15 cellular contexts compared by ENCODE assay signal in the genomic region with DNA sequence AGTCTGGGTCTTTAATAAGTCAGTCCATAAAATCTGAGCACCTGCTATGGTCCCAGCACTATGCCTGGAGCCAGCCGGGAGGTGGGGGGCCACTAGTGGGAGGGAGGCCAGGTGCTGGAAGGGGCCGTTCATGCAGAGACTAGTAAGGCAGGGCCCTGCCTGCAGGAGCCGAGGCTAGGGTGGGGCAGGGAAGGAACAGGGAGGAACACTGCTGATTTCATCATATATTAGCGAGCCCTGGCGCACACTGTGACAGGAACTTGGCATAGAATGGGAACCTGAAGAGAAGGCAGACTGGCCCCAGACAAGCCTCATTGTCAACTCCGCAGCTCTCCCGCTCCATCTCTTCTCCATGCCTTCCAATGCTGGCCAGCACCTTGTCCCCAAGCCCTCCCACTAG. TPM values are rescaled to one million over a fixed set of nuclear protein-coding genes. Genes with fewer than 3 reads are reported as not detected.
DNase-seq lines count a peak whose midpoint lies in the region; ATAC-seq and TF ChIP-seq lines count a peak whose summit lies in the region.
"Had no signal": no experiment of that assay in that cellular context is flagged by ENCODE, and none has a peak within 500 bp of the region (broad histone marks: within the 10 kb centered on the region; RNA-seq: fewer than 3 reads in every experiment).

No MANE protein-coding gene starts in this region.

- H3K36me3 Mint-ChIP-seq in MCF 10A (ENCODE audit: insufficient read depth, unreplicated experiment) (no peaks in the 10 kb centered on the region), nephron (ENCODE audit: low read depth) (peaks cover 23% of the 10 kb centered on the region)
- H3K36me3 Mint-ChIP-seq: activated naive CD8-positive, alpha-beta T cell treated with anti-CD3 and anti-CD28 coated beads, Interleukin-2, amount 10 ng/mL, durations not matched to agents 7 days and 5 days had no signal

- H3K79me2 ChIP-seq in mammary epithelial cell (ENCODE audit: insufficient read depth, low read length), result no peaks in the 10 kb centered on the region

- H3K9ac ChIP-seq in mammary epithelial cell (ENCODE audit: insufficient read depth, low read length), result no peak overlapping the region

- in situ Hi-C loops in mammary epithelial cell (cut with MboI; ENCODE audit: low sequenced_read_pairs in 2 of 2), result no loop called here

- H3K4me2 ChIP-seq in mammary epithelial cell (ENCODE audit: insufficient read depth, low read depth, low read length), result no peak overlapping the region
- H3K4me2 ChIP-seq: PC-9 had no signal

- CTCF ChIA-PET in MCF 10A (lab: Yijun Ruan, JAX), result interaction anchor here (0.6 to 2.4 kb wide), 4 partner anchors 11 to 108 kb away, joined by 3 to 12 read pairs (median 5); no protein-coding TSS in a partner anchor
- CTCF ChIA-PET in mammary epithelial cell (lab: Charles Lee; ENCODE audit: low non-redundant PET), result no interaction called here

- H3K27ac Mint-ChIP-seq in MCF 10A (ENCODE audit: low read depth, unreplicated experiment) (no peak overlapping the region), nephron (peak overlapping the region; percentile 17 to 80 (median 78))
- H3K27ac Mint-ChIP-seq: activated naive CD8-positive, alpha-beta T cell treated with anti-CD3 and anti-CD28 coated beads, Interleukin-2, amount 10 ng/mL, durations not matched to agents 7 days and 5 days; T-helper 2 cell treated with Interferon-gamma antibody and Interleukin-4, amounts not matched to agents 5 μg/mL and 100 μg/mL, for 36 hours had no signal

- 79% methylated on average over 7 of the region's 7 CpGs for WGBS in mammary epithelial cell (ENCODE audit: low coverage, missing lambda C conversion rate)
- 32 to 42% methylated on average over 7 of the region's 7 CpGs for WGBS in esophagus, 2 donors

- H3K27me3 Mint-ChIP-seq in MCF 10A (ENCODE audit: insufficient read depth, unreplicated experiment), result no peaks in the 10 kb centered on the region
- H3K27me3 Mint-ChIP-seq in nephron (ENCODE audit: low read depth), result no peaks in the 10 kb centered on the region
- H3K27me3 Mint-ChIP-seq: activated naive CD8-positive, alpha-beta T cell treated with anti-CD3 and anti-CD28 coated beads, Interleukin-2, amount 10 ng/mL, durations not matched to agents 7 days and 5 days had no signal

- H3K36me3 ChIP-seq in mammary epithelial cell (ENCODE audit: insufficient read depth, low read length), result no peaks in the 10 kb centered on the region
- H3K36me3 ChIP-seq in esophagus (ENCODE audit: control insufficient read depth in 2 of 2, insufficient read depth in 2 of 2, low read length in 1 of 2), result no peaks in the 10 kb centered on the region
- H3K36me3 ChIP-seq in uterus, result no peaks in the 10 kb centered on the region

- BruUV-seq in MCF 10A (replicated peaks; lab: Mats Ljungman, UMichigan), result no TSS peak
- BruUV-seq in mammary epithelial cell (replicated peaks; lab: Mats Ljungman, UMichigan), result no TSS peak

- no peak overlapping the region for H2AFZ ChIP-seq in mammary epithelial cell (ENCODE audit: low read depth, low read length)
- H2AFZ ChIP-seq: PC-9 had no signal

- dilution Hi-C loops in mammary epithelial cell (cut with HindIII; ENCODE audit: low sequenced_read_pairs), result no loop called here

- POLR2A ChIA-PET in MCF 10A (lab: Yijun Ruan, JAX), result interaction anchor here (1.3 kb wide), 2 partner anchors 18 to 23 kb away, joined by 3 to 6 read pairs; no protein-coding TSS in a partner anchor

- H3K27ac ChIP-seq in mammary epithelial cell (ENCODE audit: insufficient read depth, low read depth, low read length) (no peak overlapping the region), esophagus (ENCODE audit: low read depth in 2 of 2, low read length in 1 of 2) (peak overlapping the region; percentile 16 to 72), uterus (peak overlapping the region; percentile 55 to 74)
- H3K27ac ChIP-seq: PC-9 had no signal

- intact Hi-C loops in MCF 10A (cut with micrococcal nuclease), result no loop called here
- intact Hi-C loops in mammary epithelial cell (cut with micrococcal nuclease), result no loop called here
- intact Hi-C loops in uterus (cut with DNase I; ENCODE audit: low total_unique reads), result no loop called here

- peaks cover 3% of the 10 kb centered on the region for H3K4me1 ChIP-seq in mammary epithelial cell (ENCODE audit: insufficient read depth, low read length)
- H3K4me1 ChIP-seq in esophagus (ENCODE audit: control insufficient read depth in 2 of 2, insufficient read depth in 2 of 2, low read length in 1 of 2), result peaks cover 13 to 26% of the 10 kb centered on the region in 2 donors
- peaks cover 23 to 24% of the 10 kb centered on the region in 2 donors for H3K4me1 ChIP-seq in uterus

- H3K4me3 Mint-ChIP-seq in MCF 10A (ENCODE audit: unreplicated experiment), result no peak overlapping the region
- no peak overlapping the region for H3K4me3 Mint-ChIP-seq in nephron
- H3K4me3 Mint-ChIP-seq: activated naive CD8-positive, alpha-beta T cell treated with anti-CD3 and anti-CD28 coated beads, Interleukin-2, amount 10 ng/mL, durations not matched to agents 7 days and 5 days; T-helper 2 cell treated with Interferon-gamma antibody and Interleukin-4, amounts not matched to agents 5 μg/mL and 100 μg/mL, for 36 hours had no signal

- H3K27me3 ChIP-seq in mammary epithelial cell (ENCODE audit: insufficient read depth, low read length) (peaks cover 2% of the 10 kb centered on the region), esophagus (ENCODE audit: control insufficient read depth in 1 of 2, insufficient read depth in 2 of 2, low read length in 2 of 2) (no peaks in the 10 kb centered on the region), uterus (no peaks in the 10 kb centered on the region)

- ATAC-seq in HG03097 (IDR thresholded peaks at IDR 0.05; ENCODE audit: low FRiP score, unreplicated experiment) (no peak), HG03135 (IDR thresholded peaks at IDR 0.05; ENCODE audit: unreplicated experiment) (no peak)

- no peak for TF ChIP-seq CTCF in MCF 10A (IDR thresholded peaks at IDR 0.05; ENCODE audit: unreplicated experiment)
- no peak for TF ChIP-seq CTCF in mammary epithelial cell (conservative IDR thresholded peaks at IDR 0.05 in 1 of 2, IDR thresholded peaks at IDR 0.05 in 1 of 2; ENCODE audit: extremely low read depth in 1 of 2, insufficient read depth in 1 of 2, low read depth in 1 of 2, low read length in 2 of 2)
- no peak for TF ChIP-seq CTCF in nephron (IDR thresholded peaks at IDR 0.05; ENCODE audit: unreplicated experiment in 3 of 3)
- no peak for TF ChIP-seq CTCF in uterus (IDR thresholded peaks at IDR 0.05)
- no peak for TF ChIP-seq CTCF in foreskin fibroblast (IDR thresholded peaks at IDR 0.05; ENCODE audit: low read depth, low read length)

- peak; percentile 48 for DNase-seq in MCF 10A (ENCODE audit: unreplicated experiment)
- DNase-seq in mammary epithelial cell, result no peak
- peak; percentile 84 to 87 for DNase-seq in uterus
- DNase-seq in foreskin fibroblast, result no peak
- DNase-seq: activated naive CD8-positive, alpha-beta T cell treated with anti-CD3 and anti-CD28 coated beads, Interleukin-2, amount 10 ng/mL, durations not matched to agents 7 days and 5 days; NCI-H1417 treated with DMSO at 0.1 percent for 48 hours; trophoblast cell had no signal

- H3K9me3 Mint-ChIP-seq in MCF 10A (ENCODE audit: unreplicated experiment) (no peaks in the 10 kb centered on the region), nephron (no peaks in the 10 kb centered on the region)
- H3K9me3 Mint-ChIP-seq: activated naive CD8-positive, alpha-beta T cell treated with anti-CD3 and anti-CD28 coated beads, Interleukin-2, amount 10 ng/mL, durations not matched to agents 7 days and 5 days; T-helper 2 cell treated with Interferon-gamma antibody and Interleukin-4, amounts not matched to agents 5 μg/mL and 100 μg/mL, for 36 hours had no signal

- H3K4me1 Mint-ChIP-seq in MCF 10A (ENCODE audit: insufficient read depth, unreplicated experiment), result peaks cover 12% of the 10 kb centered on the region
- H3K4me1 Mint-ChIP-seq in nephron, result peaks cover 50% of the 10 kb centered on the region

- H3K4me3 ChIP-seq in mammary epithelial cell (replicated peaks in 1 of 3; ENCODE audit: insufficient read depth in 1 of 3, low read depth in 2 of 3, low read length in 3 of 3) (no peak overlapping the region), esophagus (ENCODE audit: low read depth in 1 of 2, low read length in 2 of 2) (no peak overlapping the region), uterus (no peak overlapping the region), foreskin fibroblast (ENCODE audit: low read depth in 1 of 2, low read length in 2 of 2) (no peak overlapping the region)
- H3K4me3 ChIP-seq: PC-9 had no signal

- no peaks in the 10 kb centered on the region for H3K9me3 ChIP-seq in mammary epithelial cell (replicated peaks; ENCODE audit: insufficient read depth, low read length)
- H3K9me3 ChIP-seq in esophagus (ENCODE audit: control insufficient read depth in 2 of 2, insufficient read depth in 1 of 2, low read depth in 1 of 2, low read length in 1 of 2), result no peaks in the 10 kb centered on the region
- H3K9me3 ChIP-seq in uterus, result no peaks in the 10 kb centered on the region

- H4K20me1 ChIP-seq in mammary epithelial cell (ENCODE audit: insufficient read depth, low read length), result no peaks in the 10 kb centered on the region

- TF ChIP-seq POLR2A in uterus (IDR thresholded peaks at IDR 0.05), result no peak

RNA-seq across cellular contexts. Expression of a gene that starts 7.1 kb away (rescaled TPM):
- not detected in 2 replicates for total RNA-seq in MCF 10A (2022)
- not detected for total RNA-seq in mammary epithelial cell
- not detected for polyA plus RNA-seq in mammary epithelial cell
- polyA minus RNA-seq in mammary epithelial cell, result not detected
- under 1 TPM; 0.59 to 0.86 TPM for polyA plus RNA-seq in esophagus
- total RNA-seq in uterus, result 1 to 10 TPM in 2 of 4 donors, not detected in 2; 1.1 to 9.5 TPM
- total RNA-seq: activated CD8-positive, alpha-beta memory T cell treated with anti-CD3 and anti-CD28 coated beads for 36 hours; activated naive CD8-positive, alpha-beta T cell treated with anti-CD3 and anti-CD28 coated beads, Interleukin-2, amount 10 ng/mL, durations not matched to agents 7 days and 5 days; lung microvascular endothelial cell; PC-9 had no signal

RNA-seq across cellular contexts. Expression of a gene that starts 48.7 kb away (rescaled TPM):
- not detected in 2 replicates for total RNA-seq in MCF 10A (2022)
- not detected for total RNA-seq in mammary epithelial cell
- polyA plus RNA-seq in mammary epithelial cell, result 0.05 TPM
- polyA minus RNA-seq in mammary epithelial cell, result not detected
- under 1 TPM; 0.14 to 0.27 TPM for polyA plus RNA-seq in esophagus
- total RNA-seq in uterus, result 1 to 10 TPM in 1 of 4 donors, under 1 TPM in 1, not detected in 2; 0.46 to 1.1 TPM
- total RNA-seq: activated naive CD8-positive, alpha-beta T cell treated with anti-CD3 and anti-CD28 coated beads, Interleukin-2, amount 10 ng/mL, durations not matched to agents 7 days and 5 days had no signal

RNA-seq across cellular contexts. Expression of a gene that starts 50.0 kb away (rescaled TPM):
- total RNA-seq in MCF 10A (2022) (12.7 and 16.5 TPM in 2 replicates), mammary epithelial cell (10 to 100 TPM; 10.7 to 12.0 TPM), uterus (10 to 100 TPM in 2 of 4 donors, 1 to 10 TPM in 2; 1.8 to 19.4 (median 10.2) TPM)
- polyA plus RNA-seq in mammary epithelial cell (10.5 TPM), esophagus (1 to 10 TPM; 6.8 to 7.0 TPM)
- 3.5 TPM for polyA minus RNA-seq in mammary epithelial cell

Comparison
In these comparisons a context has a peak if more than half of its experiments do, and no peak if none do; other contexts are left out.
1. DNase-seq: peak in MCF 10A (single experiment) and uterus (2 of 2); none in mammary epithelial cell (single experiment) and foreskin fibroblast (0 of 2).